In the genomic region with DNA sequence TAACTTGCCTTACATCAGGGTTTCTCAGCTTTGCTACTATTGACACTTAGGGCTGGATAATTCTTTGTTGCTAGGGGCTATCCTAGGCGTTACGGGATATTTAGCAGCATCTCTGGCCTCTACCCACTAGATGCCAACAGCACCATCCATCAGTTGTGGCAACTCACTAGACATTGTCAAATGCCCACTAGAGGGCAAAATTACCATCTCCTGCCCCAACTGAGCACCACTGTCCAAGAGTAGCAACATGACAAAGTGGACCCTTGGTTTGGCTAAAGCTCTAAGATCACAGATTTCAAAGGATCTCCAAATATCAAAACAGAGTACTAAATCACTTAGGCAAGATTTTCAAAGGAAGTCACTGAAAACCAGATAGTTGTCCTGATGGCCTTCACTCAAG, we compare ENCODE assay signal across 13 cellular contexts.
DNase-seq lines count a peak whose midpoint lies in the region; ATAC-seq and TF ChIP-seq lines count a peak whose summit lies in the region.
"Had no signal": no experiment of that assay in that cellular context is flagged by ENCODE, and none has a peak within 500 bp of the region (broad histone marks: within the 10 kb centered on the region; RNA-seq: fewer than 3 reads in every experiment).

No MANE protein-coding gene starts in this region.

- no peak overlapping the region for H3K4me3 ChIP-seq in foreskin fibroblast (ENCODE audit: low read depth in 1 of 2, low read length in 2 of 2)
- H3K4me3 ChIP-seq: BLaER1, upper lobe of left lung had no signal

- intact Hi-C loops in left ventricle myocardium superior (cut with micrococcal nuclease) = no loop called here
- intact Hi-C loops in cardiac septum (cut with DNase I) = no loop called here
- intact Hi-C loops in Calu3 (cut with micrococcal nuclease; ENCODE audit: unreplicated experiment) = no loop called here

- CTCF ChIA-PET in Calu3 (lab: Charles Lee) = no interaction called here

- no peak overlapping the region for H3K27ac Mint-ChIP-seq in Calu3 (ENCODE audit: unreplicated experiment)
- H3K27ac Mint-ChIP-seq: activated T-cell treated with anti-CD3 and anti-CD28 coated beads, Interleukin-2, amount 50 U/mL, for 24 hours had no signal

- peaks cover 19% of the 10 kb centered on the region for H3K9me3 Mint-ChIP-seq in Calu3 (ENCODE audit: low read depth, unreplicated experiment)

- H3K4me1 Mint-ChIP-seq in Calu3 (ENCODE audit: low read depth, unreplicated experiment) = no peaks in the 10 kb centered on the region

- H3K36me3 Mint-ChIP-seq in Calu3 (ENCODE audit: insufficient read depth, unreplicated experiment) = no peaks in the 10 kb centered on the region

- ATAC-seq in left ventricle myocardium superior = peak; percentile 57

- peak; percentile 7 for TF ChIP-seq CTCF in foreskin fibroblast (IDR thresholded peaks at IDR 0.05; ENCODE audit: low read depth, low read length)
- TF ChIP-seq CTCF in Calu3 (IDR thresholded peaks at IDR 0.05; ENCODE audit: unreplicated experiment) = no peak

- BruUV-seq in Calu3 (replicated peaks; lab: Mats Ljungman, UMichigan) = no TSS peak

- no peak overlapping the region for H3K4me3 Mint-ChIP-seq in Calu3 (ENCODE audit: low read depth, unreplicated experiment)
- H3K4me3 Mint-ChIP-seq: activated T-cell treated with anti-CD3 and anti-CD28 coated beads, Interleukin-2, amount 50 U/mL, for 24 hours had no signal

- H3K27me3 Mint-ChIP-seq in Calu3 (ENCODE audit: unreplicated experiment) = no peaks in the 10 kb centered on the region
- H3K27me3 Mint-ChIP-seq: activated T-cell treated with anti-CD3 and anti-CD28 coated beads, Interleukin-2, amount 50 U/mL, for 24 hours had no signal

- DNase-seq in left ventricle myocardium superior (no peak), cardiac septum (ENCODE audit: low spot score) (no peak), RPMI7951 (ENCODE audit: low read depth) (peak; percentile 46), foreskin fibroblast (peak in 1 of 2 donors; percentile 35), C1 segment of cervical spinal cord (lab: John Stamatoyannopoulos, UW) (no peak), Calu3 (no peak)
- DNase-seq in stimulated activated CD4-positive, alpha-beta T cell treated with anti-CD3 and anti-CD28 coated beads, Interleukin-1b, Interleukin-23, amount 100 ng/mL, for 48 hours = no peak
- DNase-seq in stimulated activated CD4-positive, alpha-beta T cell treated with anti-CD3 and anti-CD28 coated beads, Interleukin-4, amount 100 ng/mL, for 24 hours = no peak
- DNase-seq: activated T-cell treated with anti-CD3 and anti-CD28 coated beads, Interleukin-2, amount 50 U/mL, for 24 hours; GOT3; Right ventricle myocardium superior; upper lobe of left lung had no signal
